Comparison of ENCODE assay signal across 15 cellular contexts in the genomic region with DNA sequence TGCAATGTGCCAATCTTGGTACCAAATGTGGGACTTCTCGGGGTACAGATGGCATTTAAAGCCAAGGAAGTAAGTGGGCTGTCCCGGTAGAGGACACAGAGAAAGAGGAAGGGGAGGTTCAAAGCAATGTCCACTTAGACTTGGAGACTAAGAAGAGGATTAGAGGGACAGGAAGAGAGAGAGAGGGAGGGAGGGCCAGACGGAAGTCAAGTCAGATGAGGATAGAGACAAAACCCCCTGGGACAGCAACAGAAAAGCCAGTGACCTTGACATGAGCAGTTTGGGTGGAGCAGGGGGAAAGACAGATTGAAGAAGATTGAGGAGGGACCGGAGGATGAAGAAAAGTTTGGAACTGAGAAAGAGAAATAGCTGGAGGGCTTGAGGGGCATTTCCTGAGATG.
"Had no signal": no experiment of that assay in that cellular context is flagged by ENCODE, and none has a peak within 500 bp of the region (broad histone marks: within the 10 kb centered on the region; RNA-seq: fewer than 3 reads in every experiment).

No MANE protein-coding gene starts in this region.

- H3K9me3 ChIP-seq: body of pancreas, mucosa of descending colon, thoracic aorta had no signal

- H3K4me1 Mint-ChIP-seq: immature natural killer cell had no signal

- H3K4me3 Mint-ChIP-seq: activated CD4-positive, alpha-beta memory T cell treated with anti-CD3 and anti-CD28 coated beads, Interleukin-2, amount 10 ng/mL, durations not matched to agents 7 days and 5 days; activated naive CD4-positive, alpha-beta T cell treated with anti-CD3 and anti-CD28 coated beads for 36 hours; immature natural killer cell; natural killer cell treated with Interleukin-12 subunit alpha and Interleukin-12 subunit beta and Interleukin-15 and Interleukin-18, amount 100 ng/mL, for 72 hours had no signal

- H3K4me1 ChIP-seq: body of pancreas had no signal

- H3K36me3 Mint-ChIP-seq: natural killer cell treated with Interleukin-12 subunit alpha and Interleukin-12 subunit beta and Interleukin-15 and Interleukin-18, amount 100 ng/mL, for 72 hours had no signal

- H3K36me3 ChIP-seq: stomach, thoracic aorta had no signal

- H3K9me3 Mint-ChIP-seq: immature natural killer cell had no signal

- H3K27ac ChIP-seq: body of pancreas, thoracic aorta, VCaP had no signal

- ATAC-seq: body of pancreas; mucosa of descending colon; natural killer cell treated with Interleukin-12 subunit alpha and Interleukin-12 subunit beta and Interleukin-15 and Interleukin-18, amount 100 ng/mL, for 72 hours had no signal

- DNase-seq: activated CD4-positive, alpha-beta memory T cell treated with anti-CD3 and anti-CD28 coated beads, Interleukin-2, amount 10 ng/mL, durations not matched to agents 7 days and 5 days; activated naive CD4-positive, alpha-beta T cell treated with anti-CD3 and anti-CD28 coated beads for 36 hours; amniotic stem cell; body of pancreas; dermis blood vessel endothelial cell; erythroblast; immature natural killer cell; mucosa of descending colon; stimulated activated CD4-positive, alpha-beta T cell treated with anti-CD3 and anti-CD28 coated beads, Interleukin-4, amount 100 ng/mL, for 1 hour; stimulated activated CD8-positive, alpha-beta memory T cell treated with anti-CD3 and anti-CD28 coated beads, Interleukin-4, amount 100 ng/mL, for 48 hours; stomach; T1000 had no signal

- H3K27me3 ChIP-seq: body of pancreas, stomach had no signal

- H3K4me3 ChIP-seq: body of pancreas, mucosa of descending colon, stomach, thoracic aorta had no signal

- H3K27ac Mint-ChIP-seq: activated CD4-positive, alpha-beta memory T cell treated with anti-CD3 and anti-CD28 coated beads, Interleukin-2, amount 10 ng/mL, durations not matched to agents 7 days and 5 days; activated naive CD4-positive, alpha-beta T cell treated with anti-CD3 and anti-CD28 coated beads for 36 hours; natural killer cell treated with Interleukin-12 subunit alpha and Interleukin-12 subunit beta and Interleukin-15 and Interleukin-18, amount 100 ng/mL, for 72 hours had no signal

- H3K27me3 Mint-ChIP-seq: activated CD4-positive, alpha-beta memory T cell treated with anti-CD3 and anti-CD28 coated beads, Interleukin-2, amount 10 ng/mL, durations not matched to agents 7 days and 5 days; natural killer cell treated with Interleukin-12 subunit alpha and Interleukin-12 subunit beta and Interleukin-15 and Interleukin-18, amount 100 ng/mL, for 72 hours had no signal
